Comparison of ENCODE assay signal across 22 cellular contexts in genomic region chr19:43506629-43507028, GRCh38. TPM values are rescaled to one million over a fixed set of nuclear protein-coding genes. Genes with fewer than 3 reads are reported as not detected.
DNase-seq lines count a peak whose midpoint lies in the region; TF ChIP-seq lines count a peak whose summit lies in the region.
"Had no signal": no experiment of that assay in that cellular context is flagged by ENCODE, and none has a peak within 500 bp of the region (broad histone marks: within the 10 kb centered on the region; RNA-seq: fewer than 3 reads in every experiment).

No MANE protein-coding gene starts in this region.

- H3K4me3 Mint-ChIP-seq in CD4-positive, alpha-beta memory T cell = peak overlapping the region in 1 of 8 donors; percentile 10

- intact Hi-C loops in CD4-positive, alpha-beta memory T cell (cut with micrococcal nuclease) = no loop called here

- POLR2A ChIA-PET in CD4-positive, alpha-beta memory T cell (lab: Charles Lee; ENCODE audit: partially characterized antibody) = interaction anchor here (4.7 kb wide), 1 partner anchor 42 kb away, joined by 107 read pairs; the partner anchor contains the start of gene LYPD3
- POLR2A ChIA-PET in HEK293 (lab: Yijun Ruan, JAX) = no interaction called here

- peaks cover 17 to 43% (median 29%) of the 10 kb centered on the region in 4 donors for H3K4me1 Mint-ChIP-seq in CD4-positive, alpha-beta memory T cell

- H3K4me1 ChIP-seq in CD4-positive, alpha-beta memory T cell (ENCODE audit: insufficient read depth, low read length) = peaks cover 22% of the 10 kb centered on the region
- peaks cover 15% of the 10 kb centered on the region; the same call in 1 of the 2 replicates for H3K4me1 ChIP-seq in HEK293 (ENCODE audit: control insufficient read depth, insufficient read depth, low read length)

- peaks cover 0 to 2% (median 0%) of the 10 kb centered on the region in 8 donors for H3K9me3 Mint-ChIP-seq in CD4-positive, alpha-beta memory T cell

- H3K27me3 ChIP-seq in CD4-positive, alpha-beta memory T cell (ENCODE audit: insufficient read depth, low read length) = no peaks in the 10 kb centered on the region
- H3K27me3 ChIP-seq: BLaER1 treated with 17β-estradiol and CSF1 and Interleukin-3, amounts not matched to agents 10 nM and 100 nM; SJSA1 had no signal

- H3K4me3 ChIP-seq in CD4-positive, alpha-beta memory T cell (ENCODE audit: low read length in 2 of 2) = no peak overlapping the region
- no peak overlapping the region for H3K4me3 ChIP-seq in HEK293 (ENCODE audit: low read depth, low read length)
- H3K4me3 ChIP-seq: A549; BLaER1 treated with 17β-estradiol and CSF1 and Interleukin-3, amounts not matched to agents 10 nM and 100 nM; SJSA1 had no signal

- no peak for TF ChIP-seq CTCF in HEK293 (tag by site-specific recombination; IDR thresholded peaks at IDR 0.05)

- H3K36me3 ChIP-seq in CD4-positive, alpha-beta memory T cell (ENCODE audit: insufficient read depth, low read length) = peaks cover 24% of the 10 kb centered on the region
- H3K36me3 ChIP-seq in HEK293 (ENCODE audit: control insufficient read depth in 2 of 2, insufficient read depth in 1 of 2, low read length in 2 of 2) = peaks cover 19 to 25% of the 10 kb centered on the region in 2 experiments

- H3K27ac ChIP-seq in CD4-positive, alpha-beta memory T cell (ENCODE audit: low read depth, low read length) = no peak overlapping the region
- H3K27ac ChIP-seq in HEK293 (ENCODE audit: extremely low read depth, low read depth, low read length) = 0 out of 2 replicates have a peak overlapping the region, but pooled peaks have one; percentile 24
- H3K27ac ChIP-seq in caudate nucleus (ENCODE audit: low read depth, low read length) = no peak overlapping the region
- H3K27ac ChIP-seq: A549; BLaER1 treated with 17β-estradiol and CSF1 and Interleukin-3, amounts not matched to agents 10 nM and 100 nM; SJSA1 had no signal

- no peaks in the 10 kb centered on the region for H3K9me3 ChIP-seq in CD4-positive, alpha-beta memory T cell (ENCODE audit: control insufficient read depth in 1 of 2, low read length in 2 of 2)
- H3K9me3 ChIP-seq in HEK293 (ENCODE audit: control insufficient read depth, insufficient read depth, low read depth, low read length) = no peaks in the 10 kb centered on the region
- H3K9me3 ChIP-seq: A549; BLaER1 treated with 17β-estradiol and CSF1 and Interleukin-3, amounts not matched to agents 10 nM and 100 nM; SJSA1 had no signal

- no peak for DNase-seq in CD4-positive, alpha-beta memory T cell
- DNase-seq in caudate nucleus (lab: John Stamatoyannopoulos, UW) (peak in 42 of 61 donors; percentile 3 to 91 (median 42)), nucleus accumbens (lab: John Stamatoyannopoulos, UW) (peak in 29 of 56 donors; percentile 2 to 79 (median 30)), cerebellar cortex (ENCODE audit: low spot score) (no peak), NCI-H1417 treated with DMSO at 0.1 percent for 48 hours (lab: John Stamatoyannopoulos, UW) (no peak), C1 segment of cervical spinal cord (lab: John Stamatoyannopoulos, UW) (no peak)
- DNase-seq: AML-193; Karpas-422; NCI-H1105; NCI-H146; NCI-H1930; NCI-H2107; NCI-H524 treated with DMSO at 0.1 percent for 48 hours; NCI-H774; NK-92 treated with Interleukin-12 subunit alpha and Interleukin-12 subunit beta, amount 100 ng/mL, for 24 hours; PC-3 had no signal

- peak overlapping the region; percentile 50 to 98 (median 67) for H3K27ac Mint-ChIP-seq in CD4-positive, alpha-beta memory T cell

- no peaks in the 10 kb centered on the region for H3K27me3 Mint-ChIP-seq in CD4-positive, alpha-beta memory T cell

- CTCF ChIA-PET in CD4-positive, alpha-beta memory T cell (lab: Charles Lee; ENCODE audit: partially characterized antibody) = interaction anchor here (0.6 to 3.9 kb wide), 3 partner anchors 13 to 60 kb away, joined by 3 to 34 read pairs (median 25); no protein-coding TSS in a partner anchor
- CTCF ChIA-PET in HEK293 (lab: Yijun Ruan, JAX) = interaction anchor here (0.7 to 11.9 kb wide), 4 partner anchors 13 to 339 kb away, joined by 3 to 97 read pairs (median 26); no protein-coding TSS in a partner anchor

- peaks cover 26 to 46% of the 10 kb centered on the region in 2 donors for H3K36me3 Mint-ChIP-seq in CD4-positive, alpha-beta memory T cell

TF ChIP-seq in HEK293, 187 proteins besides CTCF, POLR2A, EP300 and RAD21:
- TF ChIP-seq ZFHX2 (tag by site-specific recombination; conservative IDR thresholded peaks at IDR 0.05) = peak; percentile 85
- no peak for TF ChIP-seq ZNF791 (tag by site-specific recombination; IDR thresholded peaks at IDR 0.05)
- no peak for TF ChIP-seq ZNF184 (tag by site-specific recombination; IDR thresholded peaks at IDR 0.05)
- TF ChIP-seq, protein P1, sequence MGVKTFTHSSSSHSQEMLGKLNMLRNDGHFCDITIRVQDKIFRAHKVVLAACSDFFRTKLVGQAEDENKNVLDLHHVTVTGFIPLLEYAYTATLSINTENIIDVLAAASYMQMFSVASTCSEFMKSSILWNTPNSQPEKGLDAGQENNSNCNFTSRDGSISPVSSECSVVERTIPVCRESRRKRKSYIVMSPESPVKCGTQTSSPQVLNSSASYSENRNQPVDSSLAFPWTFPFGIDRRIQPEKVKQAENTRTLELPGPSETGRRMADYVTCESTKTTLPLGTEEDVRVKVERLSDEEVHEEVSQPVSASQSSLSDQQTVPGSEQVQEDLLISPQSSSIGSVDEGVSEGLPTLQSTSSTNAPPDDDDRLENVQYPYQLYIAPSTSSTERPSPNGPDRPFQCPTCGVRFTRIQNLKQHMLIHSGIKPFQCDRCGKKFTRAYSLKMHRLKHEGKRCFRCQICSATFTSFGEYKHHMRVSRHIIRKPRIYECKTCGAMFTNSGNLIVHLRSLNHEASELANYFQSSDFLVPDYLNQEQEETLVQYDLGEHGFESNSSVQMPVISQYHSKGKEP (tag by site-specific recombination; IDR thresholded peaks at IDR 0.05) = 0 out of 2 replicates have a peak, but pooled peaks have one; percentile 18
- TF ChIP-seq ZNF341 (tag by site-specific recombination; IDR thresholded peaks at IDR 0.05; ENCODE audit: low read depth) = 0 out of 2 replicates have a peak, but pooled peaks have one; percentile 33
- TF ChIP-seq EGR2 (tag by site-specific recombination; IDR thresholded peaks at IDR 0.05; ENCODE audit: low read depth) = peak; percentile 84
- TF ChIP-seq ZNF664 (tag by site-specific recombination; IDR thresholded peaks at IDR 0.05) = no peak
- TF ChIP-seq ZNF776 (tag by site-specific recombination; IDR thresholded peaks at IDR 0.05; ENCODE audit: borderline replicate concordance) = no peak

RNA-seq across cellular contexts. Expression of gene PHLDB3, which starts 2.1 kb away (rescaled TPM):
- 10 to 100 TPM; 36.9 to 47.3 TPM for total RNA-seq in CD4-positive, alpha-beta memory T cell
- polyA plus RNA-seq in CD4-positive, alpha-beta memory T cell = 1 to 10 TPM; 1.3 to 5.5 TPM

RNA-seq across cellular contexts. Expression of gene ETHE1, which starts 20.4 kb away (rescaled TPM):
- total RNA-seq in CD4-positive, alpha-beta memory T cell = 10 to 100 TPM; 23.9 to 29.1 TPM
- polyA plus RNA-seq in CD4-positive, alpha-beta memory T cell = 10 to 100 TPM; 79.1 to 80.7 TPM

RNA-seq across cellular contexts. Expression of gene ZNF575, which starts 26.4 kb away (rescaled TPM):
- 10 to 100 TPM; 11.0 to 11.8 TPM for total RNA-seq in CD4-positive, alpha-beta memory T cell
- 1 to 10 TPM; 2.1 to 3.6 TPM for polyA plus RNA-seq in CD4-positive, alpha-beta memory T cell
- total RNA-seq: H4, HT1080, PC-3 had no signal

RNA-seq across cellular contexts. Expression of gene LYPD3, which starts 41.2 kb away (rescaled TPM):
- 1 to 10 TPM; 3.3 to 3.7 TPM for total RNA-seq in CD4-positive, alpha-beta memory T cell
- polyA plus RNA-seq in CD4-positive, alpha-beta memory T cell = 1 to 10 TPM; 4.4 to 5.9 TPM
- total RNA-seq: HT1080 had no signal

Comparison
In these comparisons a context has a peak if more than half of its experiments do, and no peak if none do; other contexts are left out.
1. DNase-seq: peak in caudate nucleus (42 of 61) and nucleus accumbens (29 of 56); none in CD4-positive, alpha-beta memory T cell (0 of 5), cerebellar cortex (single experiment), NCI-H1417 treated with DMSO at 0.1 percent for 48 hours (single experiment) and C1 segment of cervical spinal cord (0 of 14).